1 cellular context compared by ENCODE assay signal in the genomic region with DNA sequence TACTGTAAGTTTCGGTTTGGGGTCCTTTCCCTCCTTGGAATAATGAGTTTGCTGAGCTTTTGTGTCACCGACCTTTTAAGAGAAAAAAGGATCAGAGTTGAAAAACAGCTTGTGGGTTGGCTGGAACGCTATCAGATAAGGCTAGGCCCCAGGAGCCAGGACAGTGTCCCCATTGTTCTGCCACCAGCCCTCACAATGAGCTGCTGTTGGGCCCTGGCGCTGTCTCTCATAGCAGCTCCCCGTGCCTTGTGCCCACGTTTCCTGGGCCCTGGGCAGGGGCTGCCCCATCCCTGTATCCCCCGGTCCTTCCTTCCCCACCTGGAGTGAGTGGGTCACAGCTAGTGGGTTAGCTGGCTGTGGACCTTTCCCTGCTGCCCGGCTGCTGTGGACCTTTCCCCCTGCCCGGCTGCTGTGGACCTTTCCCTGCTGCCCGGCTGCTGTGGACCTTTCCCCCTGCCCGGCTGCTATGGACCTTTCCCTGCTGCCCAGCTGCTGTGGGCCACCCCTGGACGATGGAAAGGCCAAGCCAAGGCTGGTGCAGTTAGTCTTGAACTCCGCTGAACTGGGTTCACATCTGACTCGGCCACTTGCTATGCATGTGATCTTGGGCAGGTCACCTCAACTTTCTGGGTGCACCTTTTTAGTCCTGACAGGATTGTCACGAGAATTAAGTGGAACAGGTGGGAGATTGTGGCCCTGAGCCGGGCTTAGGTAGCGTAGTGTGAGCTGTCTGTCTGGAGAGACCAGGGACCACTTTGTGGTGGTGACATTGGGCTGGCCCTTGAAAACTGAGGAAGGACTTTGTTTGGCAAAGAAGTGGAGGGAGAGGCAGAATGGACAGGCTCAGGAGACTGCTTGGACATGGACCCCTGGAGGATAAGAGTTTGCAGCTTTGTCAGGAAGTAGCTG.
TF ChIP-seq lines count a peak whose summit lies in the region.

No MANE protein-coding gene starts in this region.

TF ChIP-seq in HepG2, 621 proteins besides CTCF, POLR2A, EP300 and RAD21 (continued from another document and continues in another):
- TF ChIP-seq ZNF276 (CRISPR knock-in tag; IDR thresholded peaks at IDR 0.05; ENCODE audit: low read depth) (0 out of 2 replicates have a peak, but pooled peaks have one; percentile 12), BCL3 (CRISPR knock-in tag; IDR thresholded peaks at IDR 0.05) (peak; percentile 79; the same call in 1 of the 2 replicates), ZNF121 (CRISPR knock-in tag; IDR thresholded peaks at IDR 0.05) (no peak), ZNF260 (CRISPR knock-in tag; IDR thresholded peaks at IDR 0.05; ENCODE audit: borderline replicate concordance, low read depth) (no peak), HDAC1 (CRISPR knock-in tag; IDR thresholded peaks at IDR 0.05) (peak; percentile 67), ZEB1 (IDR thresholded peaks at IDR 0.05; ENCODE audit: insufficient replicate concordance, low read depth) (no peak), PLRG1 (conservative IDR thresholded peaks at IDR 0.05) (no peak), NCOA5 (CRISPR knock-in tag; IDR thresholded peaks at IDR 0.05) (no peak), THAP9 (CRISPR knock-in tag; IDR thresholded peaks at IDR 0.05; ENCODE audit: borderline replicate concordance) (no peak), TOPORS (CRISPR knock-in tag; IDR thresholded peaks at IDR 0.05) (no peak), ZNF280D (CRISPR knock-in tag; IDR thresholded peaks at IDR 0.05) (no peak), E2F5 (CRISPR knock-in tag; conservative IDR thresholded peaks at IDR 0.05) (no peak), ETV6 (CRISPR knock-in tag; conservative IDR thresholded peaks at IDR 0.05) (no peak), AGO1 (IDR thresholded peaks at IDR 0.05; ENCODE audit: low read depth, low read length, poor library complexity, severe bottlenecking) (no peak), ARNT (IDR thresholded peaks at IDR 0.05) (no peak), ZBTB7A (CRISPR knock-in tag; IDR thresholded peaks at IDR 0.05) (no peak), ZNF296 (CRISPR knock-in tag; conservative IDR thresholded peaks at IDR 0.05) (peak; percentile 87; the same call in 1 of the 2 replicates), ZNF639 (CRISPR knock-in tag; conservative IDR thresholded peaks at IDR 0.05) (no peak), ZFP36L2 (CRISPR knock-in tag; IDR thresholded peaks at IDR 0.05) (no peak), PRDM10 (CRISPR knock-in tag; IDR thresholded peaks at IDR 0.05; ENCODE audit: low read depth) (peak; percentile 84), IRF2 (CRISPR knock-in tag; IDR thresholded peaks at IDR 0.05) (no peak), ZNF572 (CRISPR knock-in tag; IDR thresholded peaks at IDR 0.05) (peak; percentile 60; the same call in 1 of the 2 replicates), ZNF674 (CRISPR knock-in tag; IDR thresholded peaks at IDR 0.05; ENCODE audit: low read depth) (no peak), MYNN (CRISPR knock-in tag; IDR thresholded peaks at IDR 0.05; ENCODE audit: low read depth) (no peak), DDIT3 (CRISPR knock-in tag; IDR thresholded peaks at IDR 0.05) (no peak), ZNF317 (CRISPR knock-in tag; IDR thresholded peaks at IDR 0.05) (peak; percentile 49; the same call in 1 of the 2 replicates), HOXA5 (CRISPR knock-in tag; IDR thresholded peaks at IDR 0.05) (no peak), ZNF326 (CRISPR knock-in tag; IDR thresholded peaks at IDR 0.05; ENCODE audit: borderline replicate concordance) (no peak), CBX2 (IDR thresholded peaks at IDR 0.05; ENCODE audit: low read depth, low read length) (no peak), CBX2 (CRISPR knock-in tag; IDR thresholded peaks at IDR 0.05; ENCODE audit: low read depth) (no peak), ZNF557 (CRISPR knock-in tag; IDR thresholded peaks at IDR 0.05) (no peak), PAF1 (CRISPR knock-in tag; IDR thresholded peaks at IDR 0.05) (no peak), ZNF614 (CRISPR knock-in tag; IDR thresholded peaks at IDR 0.05; ENCODE audit: borderline replicate concordance) (no peak; the same call in none of the 2 replicates), BRCA1 (CRISPR knock-in tag; IDR thresholded peaks at IDR 0.05) (no peak), CREB3 (CRISPR knock-in tag; IDR thresholded peaks at IDR 0.05) (no peak), ZMYM3 (CRISPR knock-in tag; IDR thresholded peaks at IDR 0.05) (no peak), SUZ12 (IDR thresholded peaks at IDR 0.05; ENCODE audit: low read depth, low read length) (no peak), ZNF678 (CRISPR knock-in tag; IDR thresholded peaks at IDR 0.05) (no peak), ZNF33A (CRISPR knock-in tag; IDR thresholded peaks at IDR 0.05; ENCODE audit: borderline replicate concordance) (no peak), RBFOX2 (IDR thresholded peaks at IDR 0.05; ENCODE audit: low read depth, low read length) (peak; percentile 57), NCOA1 (CRISPR knock-in tag; IDR thresholded peaks at IDR 0.05) (no peak; the same call in none of the 2 replicates), MAFF (IDR thresholded peaks at IDR 0.05; ENCODE audit: low read depth, low read length) (no peak)
- TF ChIP-seq, protein P1, sequence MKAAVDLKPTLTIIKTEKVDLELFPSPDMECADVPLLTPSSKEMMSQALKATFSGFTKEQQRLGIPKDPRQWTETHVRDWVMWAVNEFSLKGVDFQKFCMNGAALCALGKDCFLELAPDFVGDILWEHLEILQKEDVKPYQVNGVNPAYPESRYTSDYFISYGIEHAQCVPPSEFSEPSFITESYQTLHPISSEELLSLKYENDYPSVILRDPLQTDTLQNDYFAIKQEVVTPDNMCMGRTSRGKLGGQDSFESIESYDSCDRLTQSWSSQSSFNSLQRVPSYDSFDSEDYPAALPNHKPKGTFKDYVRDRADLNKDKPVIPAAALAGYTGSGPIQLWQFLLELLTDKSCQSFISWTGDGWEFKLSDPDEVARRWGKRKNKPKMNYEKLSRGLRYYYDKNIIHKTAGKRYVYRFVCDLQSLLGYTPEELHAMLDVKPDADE (CRISPR knock-in tag; IDR thresholded peaks at IDR 0.05): no peak
